Comparison of ENCODE assay signal across 2 cellular contexts in genomic region chr9:97627624-97628023, GRCh38.
TF ChIP-seq lines count a peak whose summit lies in the region.

No MANE protein-coding gene starts in this region.

TF ChIP-seq in liver, 16 proteins besides CTCF, POLR2A, EP300 and RAD21:
- peak in 1 of 2 donors; percentile 24 for TF ChIP-seq HNF4A (conservative IDR thresholded peaks at IDR 0.05)
- TF ChIP-seq FOXA2 (IDR thresholded peaks at IDR 0.05), result peak; percentile 43
- peak in 1 of 2 donors; percentile 23 for TF ChIP-seq JUND (IDR thresholded peaks at IDR 0.05)
- TF ChIP-seq, protein P1, sequence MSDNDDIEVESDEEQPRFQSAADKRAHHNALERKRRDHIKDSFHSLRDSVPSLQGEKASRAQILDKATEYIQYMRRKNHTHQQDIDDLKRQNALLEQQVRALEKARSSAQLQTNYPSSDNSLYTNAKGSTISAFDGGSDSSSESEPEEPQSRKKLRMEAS (IDR thresholded peaks at IDR 0.05), result no peak
- peak; percentile 25 for TF ChIP-seq SP1 (IDR thresholded peaks at IDR 0.05)

TF ChIP-seq in HepG2, 621 proteins besides CTCF, POLR2A, EP300 and RAD21:
- TF ChIP-seq PAF1 (CRISPR knock-in tag; IDR thresholded peaks at IDR 0.05) (no peak), FOSL1 (CRISPR knock-in tag; IDR thresholded peaks at IDR 0.05; ENCODE audit: borderline replicate concordance) (no peak), PAX8 (CRISPR knock-in tag; IDR thresholded peaks at IDR 0.05; ENCODE audit: borderline replicate concordance) (no peak), ZNF205 (CRISPR knock-in tag; IDR thresholded peaks at IDR 0.05) (no peak), NCOA5 (CRISPR knock-in tag; IDR thresholded peaks at IDR 0.05) (no peak)
- TF ChIP-seq, protein P2, sequence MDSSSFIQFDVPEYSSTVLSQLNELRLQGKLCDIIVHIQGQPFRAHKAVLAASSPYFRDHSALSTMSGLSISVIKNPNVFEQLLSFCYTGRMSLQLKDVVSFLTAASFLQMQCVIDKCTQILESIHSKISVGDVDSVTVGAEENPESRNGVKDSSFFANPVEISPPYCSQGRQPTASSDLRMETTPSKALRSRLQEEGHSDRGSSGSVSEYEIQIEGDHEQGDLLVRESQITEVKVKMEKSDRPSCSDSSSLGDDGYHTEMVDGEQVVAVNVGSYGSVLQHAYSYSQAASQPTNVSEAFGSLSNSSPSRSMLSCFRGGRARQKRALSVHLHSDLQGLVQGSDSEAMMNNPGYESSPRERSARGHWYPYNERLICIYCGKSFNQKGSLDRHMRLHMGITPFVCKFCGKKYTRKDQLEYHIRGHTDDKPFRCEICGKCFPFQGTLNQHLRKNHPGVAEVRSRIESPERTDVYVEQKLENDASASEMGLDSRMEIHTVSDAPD (CRISPR knock-in tag; IDR thresholded peaks at IDR 0.05), result no peak
